ENCODE assay signal across 8 cellular contexts in genomic region chr7:129825554-129826267, GRCh38.
DNase-seq lines count a peak whose midpoint lies in the region; ATAC-seq and TF ChIP-seq lines count a peak whose summit lies in the region.

No MANE protein-coding gene starts in this region.

- no peaks in the 10 kb centered on the region for H3K36me3 ChIP-seq in ascending aorta

- H3K36me3 Mint-ChIP-seq in T-helper 17 cell (ENCODE audit: low read depth), result no peaks in the 10 kb centered on the region

- intact Hi-C loops in ascending aorta (cut with DNase I), result loop anchor here (1.0 to 10.0 kb wide), 5 partner anchors 161 to 993 kb away; partner anchors contain the start of genes FLNC and NRF1

- peak; percentile 90 for ATAC-seq in T-helper 17 cell

- peaks cover 0 to 23% of the 10 kb centered on the region in 2 donors for H3K4me1 ChIP-seq in ascending aorta

- DNase-seq in HFF-Myc (ENCODE audit: extremely low read depth, low read depth), result no peak
- peak; percentile 87 for DNase-seq in NAMALWA (ENCODE audit: low spot score)
- peak; percentile 84 to 93 (median 92) for DNase-seq in T-helper 17 cell
- DNase-seq in ascending aorta (ENCODE audit: low spot score in 2 of 2), result peak in 1 of 2 donors; percentile 93
- DNase-seq in hepatic stellate cell (ENCODE audit: low spot score), result peak; percentile 75
- peak; percentile 33 for DNase-seq in renal cortical epithelial cell (ENCODE audit: low read depth)
- DNase-seq in GF-D8 (lab: John Stamatoyannopoulos, UW), result no peak

- peak overlapping the region; percentile 69 to 74 for H3K27ac ChIP-seq in ascending aorta

- H3K9me3 ChIP-seq in T-helper 17 cell (ENCODE audit: control insufficient read depth, low read length, poor library complexity, severe bottlenecking) (no peaks in the 10 kb centered on the region), ascending aorta (no peaks in the 10 kb centered on the region)

- H3K27me3 Mint-ChIP-seq in T-helper 17 cell, result no peaks in the 10 kb centered on the region

- peak overlapping the region; percentile 92 for H3K4me3 Mint-ChIP-seq in T-helper 17 cell

- TF ChIP-seq CTCF in GM12872 (IDR thresholded peaks at IDR 0.05; ENCODE audit: insufficient read depth, low read depth, low read length) (peak; percentile 55), HFF-Myc (IDR thresholded peaks at IDR 0.05; ENCODE audit: low read depth, low read length, missing control alignments) (peak; percentile 37), ascending aorta (IDR thresholded peaks at IDR 0.05) (peak; percentile 76 to 97 (median 95))

- no peaks in the 10 kb centered on the region for H3K27me3 ChIP-seq in ascending aorta

- H3K27ac Mint-ChIP-seq in T-helper 17 cell, result peak overlapping the region; percentile 83

- peaks cover 22% of the 10 kb centered on the region for H3K4me1 Mint-ChIP-seq in T-helper 17 cell

- H3K4me3 ChIP-seq in HFF-Myc (replicated peaks; ENCODE audit: low read depth, low read length) (peak overlapping the region; percentile 70), ascending aorta (peak overlapping the region; percentile 65 to 82)

Comparison
In these comparisons a context has a peak if more than half of its experiments do, and no peak if none do; other contexts are left out.
1. CTCF ChIP-seq: peak in every context shown above with its lines; median percentile 95 in ascending aorta; 55 in GM12872; 37 in HFF-Myc.
2. DNase-seq: peak in NAMALWA (single experiment), T-helper 17 cell (3 of 3), hepatic stellate cell (single experiment) and renal cortical epithelial cell (single experiment); none in HFF-Myc (single experiment) and GF-D8 (single experiment).